ENCODE assay signal across 13 cellular contexts in genomic region chr10:30125484-30125883, GRCh38.
DNase-seq lines count a peak whose midpoint lies in the region; ATAC-seq and TF ChIP-seq lines count a peak whose summit lies in the region.
"Had no signal": no experiment of that assay in that cellular context is flagged by ENCODE, and none has a peak within 500 bp of the region (broad histone marks: within the 10 kb centered on the region; RNA-seq: fewer than 3 reads in every experiment).

No MANE protein-coding gene starts in this region.

- H3K4me3 ChIP-seq in DND-41 (ENCODE audit: low read depth in 1 of 2, low read length in 2 of 2) (no peak overlapping the region), GM23248 (no peak overlapping the region), fibroblast of mammary gland (ENCODE audit: control insufficient read depth, low read depth, low read length) (no peak overlapping the region), sigmoid colon (no peak overlapping the region)
- H3K4me3 ChIP-seq: GM12878, HAP-1 had no signal

- DNase-seq in DND-41, result peak; percentile 53
- peak; percentile 15 for DNase-seq in GM23248
- peak; percentile 13 for DNase-seq in fibroblast of mammary gland (ENCODE audit: low read depth)
- DNase-seq in sigmoid colon, result no peak
- DNase-seq in NCI-H524 (lab: John Stamatoyannopoulos, UW), result no peak
- no peak for DNase-seq in HK-2 (ENCODE audit: unreplicated experiment)
- DNase-seq: Caco-2; CD4-positive, alpha-beta T cell; GF-D8 had no signal

- TF ChIP-seq CTCF in DND-41 (IDR thresholded peaks at IDR 0.05; ENCODE audit: borderline replicate concordance, extremely low read depth, low read length, poor library complexity, severe bottlenecking), result no peak
- no peak for TF ChIP-seq CTCF in fibroblast of mammary gland (conservative IDR thresholded peaks at IDR 0.05; ENCODE audit: control insufficient read depth, insufficient read depth, low read depth, low read length)
- no peak for TF ChIP-seq CTCF in sigmoid colon (IDR thresholded peaks at IDR 0.05)

- no peaks in the 10 kb centered on the region for H3K27me3 ChIP-seq in DND-41 (ENCODE audit: insufficient read depth, low read length, poor library complexity)
- no peaks in the 10 kb centered on the region for H3K27me3 ChIP-seq in GM23248 (replicated peaks; ENCODE audit: insufficient read depth)
- no peaks in the 10 kb centered on the region for H3K27me3 ChIP-seq in sigmoid colon

- no peak overlapping the region for H3K4me2 ChIP-seq in DND-41 (ENCODE audit: insufficient read depth, low read length)
- no peak overlapping the region for H3K4me2 ChIP-seq in GM23248 (ENCODE audit: unreplicated experiment)

- no peak for TF ChIP-seq POLR2A in sigmoid colon (IDR thresholded peaks at IDR 0.05)

- H3K9me3 ChIP-seq in DND-41 (ENCODE audit: insufficient read depth, low read length, severe bottlenecking), result no peaks in the 10 kb centered on the region
- no peaks in the 10 kb centered on the region for H3K9me3 ChIP-seq in GM23248 (ENCODE audit: low read depth)
- H3K9me3 ChIP-seq in sigmoid colon, result no peaks in the 10 kb centered on the region
- H3K9me3 ChIP-seq: Caco-2, HAP-1 had no signal

- intact Hi-C loops in sigmoid colon (cut with DNase I), result no loop called here

- H4K20me1 ChIP-seq in DND-41 (ENCODE audit: insufficient read depth, low read length) (no peaks in the 10 kb centered on the region), GM23248 (ENCODE audit: insufficient read depth) (no peaks in the 10 kb centered on the region)

- ATAC-seq in DND-41 (ENCODE audit: insufficient read depth, low read depth), result peak; percentile 83
- no peak for ATAC-seq in GM18858 (IDR thresholded peaks at IDR 0.05; ENCODE audit: unreplicated experiment)
- ATAC-seq: GM12878 had no signal

- no peaks in the 10 kb centered on the region for H3K9me2 ChIP-seq in GM23248 (ENCODE audit: insufficient read depth)

- 69 to 90% methylated on average over 2 of the region's 2 CpGs for WGBS in GM23248 (ENCODE audit: low coverage in 1 of 2, low lambda C conversion rate in 2 of 2, missing lambda C conversion rate in 2 of 2), 2 experiments
- 75 to 77% methylated on average over 2 of the region's 2 CpGs for WGBS in sigmoid colon, 2 donors

- H2AFZ ChIP-seq in DND-41 (ENCODE audit: low read depth, low read length) (0 out of 2 replicates have a peak overlapping the region, but pooled peaks have one; percentile 22), GM23248 (no peak overlapping the region)

- in situ Hi-C loops in GM23248 (cut with MboI), result no loop called here

- peaks cover 15% of the 10 kb centered on the region; the same call in 1 of the 2 replicates for H3F3A ChIP-seq in GM23248 (ENCODE audit: insufficient read depth)

- H3K9ac ChIP-seq in DND-41 (ENCODE audit: low read depth, low read length), result no peak overlapping the region
- H3K9ac ChIP-seq in GM23248, result no peak overlapping the region

- H3K27ac ChIP-seq in DND-41 (ENCODE audit: low read length) (peak overlapping the region; percentile 71), GM23248 (no peak overlapping the region), sigmoid colon (peak overlapping the region in 3 of 4 donors; percentile 12 to 40 (median 25))
- H3K27ac ChIP-seq: C4-2B had no signal

- H3K4me1 ChIP-seq in DND-41 (ENCODE audit: insufficient read depth, low read length), result peaks cover 22% of the 10 kb centered on the region
- peaks cover 17% of the 10 kb centered on the region for H3K4me1 ChIP-seq in GM23248 (ENCODE audit: insufficient read depth)
- H3K4me1 ChIP-seq in sigmoid colon, result peaks cover 0 to 27% (median 22%) of the 10 kb centered on the region in 4 donors
- H3K4me1 ChIP-seq: Caco-2, HAP-1 had no signal

- no peaks in the 10 kb centered on the region for H3K79me2 ChIP-seq in DND-41 (ENCODE audit: insufficient read depth, low read length)
- no peaks in the 10 kb centered on the region for H3K79me2 ChIP-seq in GM23248 (ENCODE audit: insufficient read depth)

- TF ChIP-seq EP300 in sigmoid colon (IDR thresholded peaks at IDR 0.05), result no peak

- H3K36me3 ChIP-seq in DND-41 (ENCODE audit: insufficient read depth, low read length) (no peaks in the 10 kb centered on the region), GM23248 (ENCODE audit: low read depth) (no peaks in the 10 kb centered on the region), sigmoid colon (no peaks in the 10 kb centered on the region)
- H3K36me3 ChIP-seq: HAP-1 had no signal

Comparison
In these comparisons a context has a peak if more than half of its experiments do, and no peak if none do; other contexts are left out.
1. DNase-seq: peak in DND-41 (single experiment), GM23248 (single experiment) and fibroblast of mammary gland (single experiment); none in sigmoid colon (single experiment), NCI-H524 (0 of 2) and HK-2 (single experiment).